Comparison of ENCODE assay signal across 20 cellular contexts in genomic region chr21:34113842-34114241, GRCh38. TPM values are rescaled to one million over a fixed set of nuclear protein-coding genes. Genes with fewer than 3 reads are reported as not detected.
DNase-seq lines count a peak whose midpoint lies in the region; ATAC-seq and TF ChIP-seq lines count a peak whose summit lies in the region.
"Had no signal": no experiment of that assay in that cellular context is flagged by ENCODE, and none has a peak within 500 bp of the region (broad histone marks: within the 10 kb centered on the region; RNA-seq: fewer than 3 reads in every experiment).

No MANE protein-coding gene starts in this region.

- peak overlapping the region; percentile 35 for H3K27ac Mint-ChIP-seq in WTC11
- H3K27ac Mint-ChIP-seq: activated CD8-positive, alpha-beta T cell treated with anti-CD3 and anti-CD28 coated beads, Interleukin-2, amount 10 ng/mL, durations not matched to agents 7 days and 5 days; T-helper 1 cell treated with Interleukin-12 subunit alpha and Interleukin-12 subunit beta and Interleukin-4 antibody, amounts not matched to agents 30 μg/mL and 1 μg/mL, for 36 hours had no signal

- no peak overlapping the region for H3K4me2 ChIP-seq in PC-9

- H3K27ac ChIP-seq in HUES48 (ENCODE audit: low read depth, low read length) (peak overlapping the region; percentile 36), PC-9 (no peak overlapping the region), ascending aorta (no peak overlapping the region)
- H3K27ac ChIP-seq: BLaER1 treated with 17β-estradiol and CSF1 and Interleukin-3, amounts not matched to agents 10 nM and 100 nM; stomach; upper lobe of right lung; WERI-Rb-1 had no signal

- intact Hi-C loops in PC-9 (cut with micrococcal nuclease; ENCODE audit: unreplicated experiment) (no loop called here), ascending aorta (cut with DNase I) (no loop called here)

- DNase-seq in NCI-H1092 treated with DMSO at 0.1 percent for 48 hours (lab: John Stamatoyannopoulos, UW) = peak; percentile 5
- no peak for DNase-seq in NCI-H1092 (lab: John Stamatoyannopoulos, UW)
- DNase-seq in WTC11 (ENCODE audit: low spot score) = no peak
- no peak for DNase-seq in left lobe of liver (ENCODE audit: low spot score)
- no peak for DNase-seq in activated effector memory CD4-positive, alpha-beta T cell treated with Interleukin-2 at 50 U/mL for 16 hours
- no peak for DNase-seq in PC-9
- DNase-seq in ascending aorta (ENCODE audit: low spot score in 2 of 2) = no peak
- DNase-seq: activated CD8-positive, alpha-beta T cell treated with anti-CD3 and anti-CD28 coated beads, Interleukin-2, amount 10 ng/mL, durations not matched to agents 7 days and 5 days; amniotic stem cell; cerebellar nuclear complex; hippocampal formation; NCI-H345; retina; stomach; upper lobe of right lung; WERI-Rb-1 had no signal

- H2AFZ ChIP-seq in PC-9 = no peak overlapping the region

- peaks cover 2% of the 10 kb centered on the region; the same call in 1 of the 2 replicates for H3K36me3 ChIP-seq in HUES48 (ENCODE audit: control insufficient read depth, insufficient read depth, low read length)
- H3K36me3 ChIP-seq in PC-9 (ENCODE audit: low read depth) = no peaks in the 10 kb centered on the region
- H3K36me3 ChIP-seq in ascending aorta = no peaks in the 10 kb centered on the region
- H3K36me3 ChIP-seq: stomach, upper lobe of right lung, WERI-Rb-1 had no signal

- H3K9me3 Mint-ChIP-seq in WTC11 = peaks cover 11% of the 10 kb centered on the region
- H3K9me3 Mint-ChIP-seq: T-helper 1 cell treated with Interleukin-12 subunit alpha and Interleukin-12 subunit beta and Interleukin-4 antibody, amounts not matched to agents 30 μg/mL and 1 μg/mL, for 36 hours had no signal

- no peaks in the 10 kb centered on the region for H3K27me3 Mint-ChIP-seq in WTC11 (ENCODE audit: low read depth)

- peaks cover 63% of the 10 kb centered on the region for H3K4me1 Mint-ChIP-seq in WTC11

- POLR2A ChIA-PET in WTC11 (lab: Charles Lee) = no interaction called here
- POLR2A ChIA-PET in PC-9 (lab: Charles Lee; ENCODE audit: unreplicated experiment) = no interaction called here

- H3K79me2 ChIP-seq in PC-9 (ENCODE audit: low read depth) = no peaks in the 10 kb centered on the region; the same call in 1 of the 2 replicates

- H3K27me3 ChIP-seq in HUES48 (ENCODE audit: control insufficient read depth, insufficient read depth, low read length) (no peaks in the 10 kb centered on the region), PC-9 (ENCODE audit: insufficient read depth, low read depth) (no peaks in the 10 kb centered on the region), ascending aorta (no peaks in the 10 kb centered on the region)
- H3K27me3 ChIP-seq: BLaER1 treated with 17β-estradiol and CSF1 and Interleukin-3, amounts not matched to agents 10 nM and 100 nM; stomach; upper lobe of right lung had no signal

- no peaks in the 10 kb centered on the region for H3F3A ChIP-seq in PC-9 (ENCODE audit: insufficient read depth, low read depth)

- peaks cover 26% of the 10 kb centered on the region for H3K4me1 ChIP-seq in HUES48 (ENCODE audit: control insufficient read depth, insufficient read depth, low read length)
- H3K4me1 ChIP-seq in PC-9 (replicated peaks; ENCODE audit: insufficient read depth) = no peaks in the 10 kb centered on the region
- H3K4me1 ChIP-seq in ascending aorta = peaks cover 0 to 3% of the 10 kb centered on the region in 2 donors

- TF ChIP-seq CTCF in WTC11 (IDR thresholded peaks at IDR 0.05) = no peak
- TF ChIP-seq CTCF in PC-9 (conservative IDR thresholded peaks at IDR 0.05) = no peak
- no peak for TF ChIP-seq CTCF in ascending aorta (IDR thresholded peaks at IDR 0.05)

- ATAC-seq in WTC11 (peak; percentile 67), left lobe of liver (peak; percentile 76)
- ATAC-seq: activated CD8-positive, alpha-beta T cell treated with anti-CD3 and anti-CD28 coated beads, Interleukin-2, amount 10 ng/mL, durations not matched to agents 7 days and 5 days; Right ventricle myocardium inferior; upper lobe of right lung had no signal

- H3K9me2 ChIP-seq in PC-9 (ENCODE audit: insufficient read depth) = no peaks in the 10 kb centered on the region

- H4K20me1 ChIP-seq in PC-9 (ENCODE audit: insufficient read depth) = no peaks in the 10 kb centered on the region

- H3K9me3 ChIP-seq in HUES48 (ENCODE audit: control insufficient read depth, insufficient read depth, low read length) = no peaks in the 10 kb centered on the region
- H3K9me3 ChIP-seq in PC-9 (ENCODE audit: insufficient read depth, low read depth) = no peaks in the 10 kb centered on the region
- H3K9me3 ChIP-seq in ascending aorta = no peaks in the 10 kb centered on the region
- H3K9me3 ChIP-seq: stomach, upper lobe of right lung had no signal

- no peak overlapping the region for H3K9ac ChIP-seq in HUES48 (ENCODE audit: low read depth, low read length)
- H3K9ac ChIP-seq: BLaER1 treated with 17β-estradiol and CSF1 and Interleukin-3, amounts not matched to agents 10 nM and 100 nM had no signal

- H3K36me3 Mint-ChIP-seq in WTC11 = peaks cover 18% of the 10 kb centered on the region

- H3K4me3 Mint-ChIP-seq in WTC11 = peak overlapping the region; percentile 2; the same call in 1 of the 2 replicates
- H3K4me3 Mint-ChIP-seq: activated CD8-positive, alpha-beta T cell treated with anti-CD3 and anti-CD28 coated beads, Interleukin-2, amount 10 ng/mL, durations not matched to agents 7 days and 5 days; T-helper 1 cell treated with Interleukin-12 subunit alpha and Interleukin-12 subunit beta and Interleukin-4 antibody, amounts not matched to agents 30 μg/mL and 1 μg/mL, for 36 hours had no signal

- no TSS peak for BruUV-seq in PC-9 (replicated peaks; lab: Mats Ljungman, UMichigan)

- CTCF ChIA-PET in WTC11 (lab: Charles Lee) (interaction anchor here (1.0 to 1.4 kb wide), 3 partner anchors 19 to 221 kb away, joined by 3 to 5 read pairs (median 3); no protein-coding TSS in a partner anchor), PC-9 (lab: Charles Lee) (no interaction called here)

- no peak overlapping the region for H3K4me3 ChIP-seq in HUES48 (ENCODE audit: low read depth, low read length)
- no peak overlapping the region for H3K4me3 ChIP-seq in PC-9
- no peak overlapping the region for H3K4me3 ChIP-seq in ascending aorta
- H3K4me3 ChIP-seq: BLaER1 treated with 17β-estradiol and CSF1 and Interleukin-3, amounts not matched to agents 10 nM and 100 nM; stomach; upper lobe of right lung had no signal

TF ChIP-seq in WTC11, 78 proteins besides CTCF, POLR2A, EP300 and RAD21:
- TF ChIP-seq RORB (CRISPR knock-in tag; IDR thresholded peaks at IDR 0.05) = no peak
- no peak for TF ChIP-seq ZSCAN18 (CRISPR knock-in tag; IDR thresholded peaks at IDR 0.05)
- TF ChIP-seq SP1 (CRISPR knock-in tag; conservative IDR thresholded peaks at IDR 0.05) = no peak
- no peak for TF ChIP-seq AR (CRISPR knock-in tag; IDR thresholded peaks at IDR 0.05)
- TF ChIP-seq PREB (CRISPR knock-in tag; IDR thresholded peaks at IDR 0.05; ENCODE audit: borderline replicate concordance) = no peak
- TF ChIP-seq TEAD4 (CRISPR knock-in tag; IDR thresholded peaks at IDR 0.05) = no peak

RNA-seq across cellular contexts. Expression of gene MRPS6, which starts 40.5 kb away (rescaled TPM):
- 109 to 133 TPM (median 111 TPM) in 3 replicates for total RNA-seq in WTC11 (2021)
- total RNA-seq in left lobe of liver = 26.2 TPM
- total RNA-seq in PC-9 (2021) = 40.4 and 41.0 TPM in 2 replicates
- 17.8 TPM for total RNA-seq in ascending aorta

RNA-seq across cellular contexts. Expression of gene SLC5A3, which starts 40.5 kb away (rescaled TPM):
- 14.8 to 18.0 TPM (median 17.8 TPM) in 3 replicates for total RNA-seq in WTC11 (2021)
- total RNA-seq in left lobe of liver = 9.1 TPM
- 7.0 and 8.8 TPM in 2 replicates for total RNA-seq in PC-9 (2021)
- 8.4 TPM for total RNA-seq in ascending aorta
